9 cellular contexts compared by ENCODE assay signal in genomic region chr10:131982796-131983195, GRCh38. TPM values are rescaled to one million over a fixed set of nuclear protein-coding genes. Genes with fewer than 3 reads are reported as not detected.
DNase-seq lines count a peak whose midpoint lies in the region; ATAC-seq lines count a peak whose summit lies in the region.
"Had no signal": no experiment of that assay in that cellular context is flagged by ENCODE, and none has a peak within 500 bp of the region (broad histone marks: within the 10 kb centered on the region; RNA-seq: fewer than 3 reads in every experiment).

No MANE protein-coding gene starts in this region.

- peaks cover 8% of the 10 kb centered on the region for H3K9me3 Mint-ChIP-seq in T-helper 1 cell treated with Interleukin-12 subunit alpha and Interleukin-12 subunit beta and Interleukin-4 antibody, amounts not matched to agents 30 μg/mL and 1 μg/mL, for 36 hours
- H3K9me3 Mint-ChIP-seq in activated naive CD8-positive, alpha-beta T cell treated with anti-CD3 and anti-CD28 coated beads for 36 hours, result peaks cover 3% of the 10 kb centered on the region
- H3K9me3 Mint-ChIP-seq in stimulated activated naive CD8-positive, alpha-beta T cell treated with anti-CD3 and anti-CD28 coated beads, Interleukin-15, amount 100 ng/mL, for 72 hours, result no peaks in the 10 kb centered on the region

- no peak for ATAC-seq in stimulated activated naive CD8-positive, alpha-beta T cell treated with anti-CD3 and anti-CD28 coated beads, Interleukin-15, amount 100 ng/mL, for 72 hours
- ATAC-seq in HG02870 (IDR thresholded peaks at IDR 0.05; ENCODE audit: unreplicated experiment), result no peak

- H3K27me3 Mint-ChIP-seq in T-helper 1 cell treated with Interleukin-12 subunit alpha and Interleukin-12 subunit beta and Interleukin-4 antibody, amounts not matched to agents 30 μg/mL and 1 μg/mL, for 36 hours (ENCODE audit: low read depth), result peaks cover 19% of the 10 kb centered on the region
- H3K27me3 Mint-ChIP-seq in activated naive CD8-positive, alpha-beta T cell treated with anti-CD3 and anti-CD28 coated beads for 36 hours, result no peaks in the 10 kb centered on the region
- H3K27me3 Mint-ChIP-seq in stimulated activated naive CD8-positive, alpha-beta T cell treated with anti-CD3 and anti-CD28 coated beads, Interleukin-15, amount 100 ng/mL, for 72 hours, result no peaks in the 10 kb centered on the region

- H3K36me3 Mint-ChIP-seq in T-helper 1 cell treated with Interleukin-12 subunit alpha and Interleukin-12 subunit beta and Interleukin-4 antibody, amounts not matched to agents 30 μg/mL and 1 μg/mL, for 36 hours (ENCODE audit: low read depth), result peaks cover 12% of the 10 kb centered on the region
- H3K36me3 Mint-ChIP-seq in activated naive CD8-positive, alpha-beta T cell treated with anti-CD3 and anti-CD28 coated beads for 36 hours, result peaks cover 32% of the 10 kb centered on the region

- H3K4me3 Mint-ChIP-seq in T-helper 1 cell treated with Interleukin-12 subunit alpha and Interleukin-12 subunit beta and Interleukin-4 antibody, amounts not matched to agents 30 μg/mL and 1 μg/mL, for 36 hours, result peak overlapping the region; percentile 73
- H3K4me3 Mint-ChIP-seq in activated naive CD8-positive, alpha-beta T cell treated with anti-CD3 and anti-CD28 coated beads for 36 hours, result peak overlapping the region; percentile 69
- H3K4me3 Mint-ChIP-seq in stimulated activated naive CD8-positive, alpha-beta T cell treated with anti-CD3 and anti-CD28 coated beads, Interleukin-15, amount 100 ng/mL, for 72 hours, result peak overlapping the region; percentile 47 to 67

- H3K4me1 Mint-ChIP-seq in T-helper 1 cell treated with Interleukin-12 subunit alpha and Interleukin-12 subunit beta and Interleukin-4 antibody, amounts not matched to agents 30 μg/mL and 1 μg/mL, for 36 hours (ENCODE audit: low read depth), result peaks cover 22% of the 10 kb centered on the region
- H3K4me1 Mint-ChIP-seq in activated naive CD8-positive, alpha-beta T cell treated with anti-CD3 and anti-CD28 coated beads for 36 hours, result peaks cover 26% of the 10 kb centered on the region
- peaks cover 31% of the 10 kb centered on the region for H3K4me1 Mint-ChIP-seq in stimulated activated naive CD8-positive, alpha-beta T cell treated with anti-CD3 and anti-CD28 coated beads, Interleukin-15, amount 100 ng/mL, for 72 hours

- DNase-seq in T-helper 1 cell, result no peak
- no peak for DNase-seq in activated naive CD8-positive, alpha-beta T cell treated with anti-CD3 and anti-CD28 coated beads for 36 hours
- no peak for DNase-seq in stimulated activated naive CD8-positive, alpha-beta T cell treated with anti-CD3 and anti-CD28 coated beads, Interleukin-15, amount 100 ng/mL, for 72 hours
- DNase-seq in NCI-H1930 (lab: John Stamatoyannopoulos, UW), result no peak
- DNase-seq in stimulated activated CD4-positive, alpha-beta T cell treated with anti-CD3 and anti-CD28 coated beads, Interleukin-2, amount 100 ng/mL, for 24 hours, result no peak
- DNase-seq: NCI-H1105 treated with DMSO at 0.1 percent for 48 hours had no signal

- H3K4me3 ChIP-seq in iPS-18c (ENCODE audit: insufficient read depth, low read depth, low read length), result peak overlapping the region; percentile 56

- H3K27ac Mint-ChIP-seq in T-helper 1 cell treated with Interleukin-12 subunit alpha and Interleukin-12 subunit beta and Interleukin-4 antibody, amounts not matched to agents 30 μg/mL and 1 μg/mL, for 36 hours, result no peak overlapping the region
- H3K27ac Mint-ChIP-seq in activated naive CD8-positive, alpha-beta T cell treated with anti-CD3 and anti-CD28 coated beads for 36 hours, result no peak overlapping the region
- H3K27ac Mint-ChIP-seq in stimulated activated naive CD8-positive, alpha-beta T cell treated with anti-CD3 and anti-CD28 coated beads, Interleukin-15, amount 100 ng/mL, for 72 hours, result no peak overlapping the region

- no peaks in the 10 kb centered on the region for H3K9me3 ChIP-seq in iPS-18c (ENCODE audit: control insufficient read depth, insufficient read depth, low read length)

RNA-seq across cellular contexts. Expression of gene BNIP3, which starts 1.1 kb away (rescaled TPM):
- 100 to 1,000 TPM; 115 to 121 TPM for total RNA-seq in activated naive CD8-positive, alpha-beta T cell treated with anti-CD3 and anti-CD28 coated beads for 36 hours
